In genomic region chr10:86366902-86367338, GRCh38 we compare ENCODE assay signal across 11 cellular contexts. TPM values are rescaled to one million over a fixed set of nuclear protein-coding genes. Genes with fewer than 3 reads are reported as not detected.
DNase-seq lines count a peak whose midpoint lies in the region; ATAC-seq and TF ChIP-seq lines count a peak whose summit lies in the region.
"Had no signal": no experiment of that assay in that cellular context is flagged by ENCODE, and none has a peak within 500 bp of the region (broad histone marks: within the 10 kb centered on the region; RNA-seq: fewer than 3 reads in every experiment).

No MANE protein-coding gene starts in this region.

- TF ChIP-seq CTCF in mammary epithelial cell (conservative IDR thresholded peaks at IDR 0.05 in 1 of 2, IDR thresholded peaks at IDR 0.05 in 1 of 2; ENCODE audit: extremely low read depth in 1 of 2, insufficient read depth in 1 of 2, low read depth in 1 of 2, low read length in 2 of 2) (no peak), vagina (IDR thresholded peaks at IDR 0.05) (no peak)

- H3K9me3 Mint-ChIP-seq in activated naive CD4-positive, alpha-beta T cell treated with anti-CD3 and anti-CD28 coated beads, Interleukin-2, amount 50 U/mL, for 72 hours: no peaks in the 10 kb centered on the region
- H3K9me3 Mint-ChIP-seq in activated naive CD4-positive, alpha-beta T cell treated with anti-CD3 and anti-CD28 coated beads for 36 hours: no peaks in the 10 kb centered on the region
- H3K9me3 Mint-ChIP-seq in memory B cell: no peaks in the 10 kb centered on the region

- H3K27ac ChIP-seq in mammary epithelial cell (ENCODE audit: insufficient read depth, low read depth, low read length) (no peak overlapping the region), vagina (peak overlapping the region; percentile 3)

- no peaks in the 10 kb centered on the region for H3K79me2 ChIP-seq in mammary epithelial cell (ENCODE audit: insufficient read depth, low read length)

- H3K4me1 Mint-ChIP-seq in activated naive CD4-positive, alpha-beta T cell treated with anti-CD3 and anti-CD28 coated beads for 36 hours (ENCODE audit: low read depth): peaks cover 14% of the 10 kb centered on the region
- H3K4me1 Mint-ChIP-seq in memory B cell: peaks cover 16% of the 10 kb centered on the region

- ATAC-seq in activated naive CD4-positive, alpha-beta T cell treated with anti-CD3 and anti-CD28 coated beads, Interleukin-2, amount 50 U/mL, for 72 hours: peak; percentile 12 to 24
- ATAC-seq in memory B cell (ENCODE audit: low read depth): peak; percentile 34

- H4K20me1 ChIP-seq in mammary epithelial cell (ENCODE audit: insufficient read depth, low read length): no peaks in the 10 kb centered on the region

- intact Hi-C loops in activated naive CD4-positive, alpha-beta T cell treated with anti-CD3 and anti-CD28 coated beads for 36 hours (cut with micrococcal nuclease): no loop called here
- intact Hi-C loops in mammary epithelial cell (cut with micrococcal nuclease): loop anchor here (10.0 kb wide), 1 partner anchor 572 kb away; no protein-coding TSS in a partner anchor
- intact Hi-C loops in vagina (cut with DNase I): no loop called here

- peaks cover 64% of the 10 kb centered on the region for H3K27me3 Mint-ChIP-seq in activated naive CD4-positive, alpha-beta T cell treated with anti-CD3 and anti-CD28 coated beads for 36 hours (ENCODE audit: low read depth)
- peaks cover 31% of the 10 kb centered on the region for H3K27me3 Mint-ChIP-seq in memory B cell

- H3K9ac ChIP-seq in mammary epithelial cell (ENCODE audit: insufficient read depth, low read length): no peak overlapping the region

- in situ Hi-C loops in mammary epithelial cell (cut with MboI; ENCODE audit: low sequenced_read_pairs in 2 of 2): loop anchor here in 1 of 2 donors (25.0 kb wide), 1 partner anchor 830 kb away; no protein-coding TSS in a partner anchor

- no peak overlapping the region for H3K27ac Mint-ChIP-seq in activated naive CD4-positive, alpha-beta T cell treated with anti-CD3 and anti-CD28 coated beads, Interleukin-2, amount 50 U/mL, for 72 hours
- H3K27ac Mint-ChIP-seq in activated naive CD4-positive, alpha-beta T cell treated with anti-CD3 and anti-CD28 coated beads for 36 hours: no peak overlapping the region
- no peak overlapping the region for H3K27ac Mint-ChIP-seq in memory B cell
- H3K27ac Mint-ChIP-seq: H9 had no signal

- DNase-seq in activated naive CD4-positive, alpha-beta T cell treated with anti-CD3 and anti-CD28 coated beads, Interleukin-2, amount 50 U/mL, for 72 hours (ENCODE audit: low spot score in 2 of 2): peak in 1 of 2 donors; percentile 39
- no peak for DNase-seq in activated naive CD4-positive, alpha-beta T cell treated with anti-CD3 and anti-CD28 coated beads for 36 hours
- DNase-seq in mammary epithelial cell: no peak
- no peak for DNase-seq in memory B cell (ENCODE audit: low spot score in 2 of 2)
- no peak for DNase-seq in vagina (ENCODE audit: extremely low spot score in 2 of 2)
- no peak for DNase-seq in NCI-H1930 (lab: John Stamatoyannopoulos, UW)
- no peak for DNase-seq in GM19238 (ENCODE audit: insufficient read length, low spot score)
- DNase-seq in midbrain (lab: John Stamatoyannopoulos, UW): no peak

- dilution Hi-C loops in mammary epithelial cell (cut with HindIII; ENCODE audit: low sequenced_read_pairs): no loop called here

- H3K9me3 ChIP-seq in mammary epithelial cell (replicated peaks; ENCODE audit: insufficient read depth, low read length): no peaks in the 10 kb centered on the region
- H3K9me3 ChIP-seq in vagina: no peaks in the 10 kb centered on the region
- H3K9me3 ChIP-seq: adrenal gland had no signal

- H3K36me3 Mint-ChIP-seq in activated naive CD4-positive, alpha-beta T cell treated with anti-CD3 and anti-CD28 coated beads, Interleukin-2, amount 50 U/mL, for 72 hours: no peaks in the 10 kb centered on the region
- H3K36me3 Mint-ChIP-seq in activated naive CD4-positive, alpha-beta T cell treated with anti-CD3 and anti-CD28 coated beads for 36 hours (ENCODE audit: low read depth): no peaks in the 10 kb centered on the region
- peaks cover 2% of the 10 kb centered on the region for H3K36me3 Mint-ChIP-seq in memory B cell

- TF ChIP-seq POLR2A in vagina (IDR thresholded peaks at IDR 0.05): no peak

- H3K36me3 ChIP-seq in mammary epithelial cell (ENCODE audit: insufficient read depth, low read length): no peaks in the 10 kb centered on the region
- H3K36me3 ChIP-seq in vagina: no peaks in the 10 kb centered on the region
- H3K36me3 ChIP-seq: adrenal gland had no signal

- H3K4me1 ChIP-seq in mammary epithelial cell (ENCODE audit: insufficient read depth, low read length) (peaks cover 12% of the 10 kb centered on the region), vagina (peaks cover 39% of the 10 kb centered on the region)

- 2% methylated on average over 30 of the region's 56 CpGs for WGBS in mammary epithelial cell (ENCODE audit: low coverage, missing lambda C conversion rate)

- H3K4me3 Mint-ChIP-seq in activated naive CD4-positive, alpha-beta T cell treated with anti-CD3 and anti-CD28 coated beads for 36 hours: no peak overlapping the region
- peak overlapping the region; percentile 24 for H3K4me3 Mint-ChIP-seq in memory B cell

- H3K4me2 ChIP-seq in mammary epithelial cell (ENCODE audit: insufficient read depth, low read depth, low read length): peak overlapping the region; percentile 63

- CTCF ChIA-PET in activated naive CD4-positive, alpha-beta T cell treated with anti-CD3 and anti-CD28 coated beads for 36 hours (lab: Charles Lee): no interaction called here
- CTCF ChIA-PET in mammary epithelial cell (lab: Charles Lee; ENCODE audit: low non-redundant PET): no interaction called here

- peak overlapping the region; percentile 49 for H2AFZ ChIP-seq in mammary epithelial cell (ENCODE audit: low read depth, low read length)

- H3K27me3 ChIP-seq in mammary epithelial cell (ENCODE audit: insufficient read depth, low read length) (peaks cover 43% of the 10 kb centered on the region), vagina (no peaks in the 10 kb centered on the region)

- BruUV-seq in mammary epithelial cell (replicated peaks; lab: Mats Ljungman, UMichigan): no TSS peak

- H3K4me3 ChIP-seq in mammary epithelial cell (replicated peaks in 1 of 3; ENCODE audit: insufficient read depth in 1 of 3, low read depth in 2 of 3, low read length in 3 of 3): peak overlapping the region in 2 of 3 experiments; percentile 18 to 25
- peak overlapping the region; percentile 48 to 73 for H3K4me3 ChIP-seq in vagina

RNA-seq across cellular contexts. Expression of gene GRID1, which starts 0.3 kb away (rescaled TPM):
- total RNA-seq in activated naive CD4-positive, alpha-beta T cell treated with anti-CD3 and anti-CD28 coated beads, Interleukin-2, amount 50 U/mL, for 72 hours: not detected
- not detected for total RNA-seq in activated naive CD4-positive, alpha-beta T cell treated with anti-CD3 and anti-CD28 coated beads for 36 hours
- total RNA-seq in mammary epithelial cell (under 1 TPM in 1 of 2 donors, not detected in 1; under 0.01 TPM), vagina (7.1 TPM)
- polyA plus RNA-seq in mammary epithelial cell: 0.02 TPM
- polyA minus RNA-seq in mammary epithelial cell: not detected
- total RNA-seq: mononuclear cell had no signal
